In the genomic region with DNA sequence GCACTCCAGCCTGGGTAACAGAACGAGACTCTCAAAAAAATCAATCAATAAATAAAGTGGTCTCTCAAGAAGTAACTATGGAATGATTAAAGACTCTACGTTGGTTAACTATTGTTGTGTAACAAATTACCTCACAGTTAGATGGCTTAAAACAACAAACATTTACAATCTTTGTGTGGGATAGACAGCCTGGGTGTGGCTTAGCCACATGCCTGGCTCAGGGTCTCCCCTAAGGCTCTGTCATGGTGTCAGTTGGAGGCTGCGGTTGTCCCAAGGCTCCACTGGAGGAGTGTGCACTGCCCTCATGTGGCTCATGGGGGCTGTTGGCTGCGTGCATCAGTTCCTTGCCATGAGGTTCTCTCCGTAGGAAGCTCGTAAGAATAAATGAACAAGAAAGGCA, we compare ENCODE assay signal across 8 cellular contexts.
DNase-seq lines count a peak whose midpoint lies in the region; ATAC-seq and TF ChIP-seq lines count a peak whose summit lies in the region.

No MANE protein-coding gene starts in this region.

- no peaks in the 10 kb centered on the region for H3K4me1 Mint-ChIP-seq in activated CD8-positive, alpha-beta T cell treated with anti-CD3 and anti-CD28 coated beads for 36 hours (ENCODE audit: low read depth)
- no peaks in the 10 kb centered on the region for H3K4me1 Mint-ChIP-seq in activated CD8-positive, alpha-beta T cell treated with anti-CD3 and anti-CD28 coated beads, Interleukin-2, amount 10 ng/mL, durations not matched to agents 7 days and 5 days (ENCODE audit: low read depth)
- no peaks in the 10 kb centered on the region for H3K4me1 Mint-ChIP-seq in type B pancreatic cell (ENCODE audit: unreplicated experiment)

- TF ChIP-seq EP300 in ovary (IDR thresholded peaks at IDR 0.05) = no peak

- H3K4me3 ChIP-seq in heart right ventricle = no peak overlapping the region
- H3K4me3 ChIP-seq in ovary = no peak overlapping the region

- no peaks in the 10 kb centered on the region for H3K27me3 ChIP-seq in heart right ventricle
- no peaks in the 10 kb centered on the region for H3K27me3 ChIP-seq in ovary

- H3K4me3 Mint-ChIP-seq in activated CD8-positive, alpha-beta T cell treated with anti-CD3 and anti-CD28 coated beads for 36 hours = no peak overlapping the region
- no peak overlapping the region for H3K4me3 Mint-ChIP-seq in activated CD8-positive, alpha-beta T cell treated with anti-CD3 and anti-CD28 coated beads, Interleukin-2, amount 10 ng/mL, durations not matched to agents 7 days and 5 days
- H3K4me3 Mint-ChIP-seq in type B pancreatic cell = no peak overlapping the region

- intact Hi-C loops in activated CD8-positive, alpha-beta T cell treated with anti-CD3 and anti-CD28 coated beads for 36 hours (cut with micrococcal nuclease) = no loop called here
- intact Hi-C loops in heart right ventricle (cut with DNase I) (loop anchor here in 1 of 10 donors (10.0 kb wide), 1 partner anchor 176 kb away; no protein-coding TSS in a partner anchor), ovary (cut with DNase I) (no loop called here)

- POLR2A ChIA-PET in activated CD8-positive, alpha-beta T cell treated with anti-CD3 and anti-CD28 coated beads for 36 hours (lab: Charles Lee) = no interaction called here
- POLR2A ChIA-PET in activated CD8-positive, alpha-beta T cell treated with anti-CD3 and anti-CD28 coated beads, Interleukin-2, amount 10 ng/mL, durations not matched to agents 7 days and 5 days (lab: Charles Lee) = no interaction called here

- no peak for TF ChIP-seq CTCF in activated CD8-positive, alpha-beta T cell treated with anti-CD3 and anti-CD28 coated beads for 36 hours (IDR thresholded peaks at IDR 0.05)
- TF ChIP-seq CTCF in heart right ventricle (IDR thresholded peaks at IDR 0.05) = peak in 6 of 9 donors; percentile 18 to 39 (median 32)
- peak; percentile 62 for TF ChIP-seq CTCF in type B pancreatic cell (conservative IDR thresholded peaks at IDR 0.05)
- no peak for TF ChIP-seq CTCF in ovary (IDR thresholded peaks at IDR 0.05)

- no peak overlapping the region for H3K27ac Mint-ChIP-seq in activated CD8-positive, alpha-beta T cell treated with anti-CD3 and anti-CD28 coated beads for 36 hours
- no peak overlapping the region for H3K27ac Mint-ChIP-seq in activated CD8-positive, alpha-beta T cell treated with anti-CD3 and anti-CD28 coated beads, Interleukin-2, amount 10 ng/mL, durations not matched to agents 7 days and 5 days
- no peak overlapping the region for H3K27ac Mint-ChIP-seq in type B pancreatic cell

- no peak for ATAC-seq in activated CD8-positive, alpha-beta T cell treated with anti-CD3 and anti-CD28 coated beads for 36 hours
- no peak for ATAC-seq in activated CD8-positive, alpha-beta T cell treated with anti-CD3 and anti-CD28 coated beads, Interleukin-2, amount 10 ng/mL, durations not matched to agents 7 days and 5 days
- peak in 5 of 8 donors; percentile 35 to 65 (median 60) for ATAC-seq in heart right ventricle
- ATAC-seq in GM21515 (IDR thresholded peaks at IDR 0.05; ENCODE audit: unreplicated experiment) = no peak
- ATAC-seq in HG03159 (IDR thresholded peaks at IDR 0.05; ENCODE audit: unreplicated experiment) = no peak

- WGBS in heart right ventricle, 2 donors = 79 to 81% methylated on average over 6 of the region's 6 CpGs
- WGBS in ovary, 3 donors = 80 to 92% (median 87%) methylated on average over 6 of the region's 6 CpGs

- CTCF ChIA-PET in activated CD8-positive, alpha-beta T cell treated with anti-CD3 and anti-CD28 coated beads for 36 hours (lab: Charles Lee) = no interaction called here
- CTCF ChIA-PET in activated CD8-positive, alpha-beta T cell treated with anti-CD3 and anti-CD28 coated beads, Interleukin-2, amount 10 ng/mL, durations not matched to agents 7 days and 5 days (lab: Charles Lee) = no interaction called here

- H3K27ac ChIP-seq in heart right ventricle = no peak overlapping the region
- H3K27ac ChIP-seq in ovary = no peak overlapping the region

- no peaks in the 10 kb centered on the region for H3K36me3 Mint-ChIP-seq in activated CD8-positive, alpha-beta T cell treated with anti-CD3 and anti-CD28 coated beads for 36 hours (ENCODE audit: low read depth)
- no peaks in the 10 kb centered on the region for H3K36me3 Mint-ChIP-seq in activated CD8-positive, alpha-beta T cell treated with anti-CD3 and anti-CD28 coated beads, Interleukin-2, amount 10 ng/mL, durations not matched to agents 7 days and 5 days (ENCODE audit: low read depth)
- H3K36me3 Mint-ChIP-seq in type B pancreatic cell = no peaks in the 10 kb centered on the region

- H3K4me1 ChIP-seq in heart right ventricle (no peaks in the 10 kb centered on the region), ovary (ENCODE audit: insufficient read depth) (peaks cover 4% of the 10 kb centered on the region)

- no peak for TF ChIP-seq POLR2A in ovary (IDR thresholded peaks at IDR 0.05)

- H3K36me3 ChIP-seq in heart right ventricle = no peaks in the 10 kb centered on the region
- H3K36me3 ChIP-seq in ovary = no peaks in the 10 kb centered on the region

- H3K27me3 Mint-ChIP-seq in activated CD8-positive, alpha-beta T cell treated with anti-CD3 and anti-CD28 coated beads for 36 hours = no peaks in the 10 kb centered on the region
- H3K27me3 Mint-ChIP-seq in activated CD8-positive, alpha-beta T cell treated with anti-CD3 and anti-CD28 coated beads, Interleukin-2, amount 10 ng/mL, durations not matched to agents 7 days and 5 days (ENCODE audit: low read depth) = no peaks in the 10 kb centered on the region
- no peaks in the 10 kb centered on the region for H3K27me3 Mint-ChIP-seq in type B pancreatic cell

- DNase-seq in activated CD8-positive, alpha-beta T cell treated with anti-CD3 and anti-CD28 coated beads for 36 hours = peak; percentile 13
- no peak for DNase-seq in activated CD8-positive, alpha-beta T cell treated with anti-CD3 and anti-CD28 coated beads, Interleukin-2, amount 10 ng/mL, durations not matched to agents 7 days and 5 days
- DNase-seq in OCI-M1 (lab: John Stamatoyannopoulos, UW) (peak; percentile 50), heart right ventricle (no peak), type B pancreatic cell (ENCODE audit: extremely low spot score, unreplicated experiment) (no peak), ovary (no peak)

- no peaks in the 10 kb centered on the region for H3K9me3 Mint-ChIP-seq in activated CD8-positive, alpha-beta T cell treated with anti-CD3 and anti-CD28 coated beads for 36 hours
- no peaks in the 10 kb centered on the region for H3K9me3 Mint-ChIP-seq in activated CD8-positive, alpha-beta T cell treated with anti-CD3 and anti-CD28 coated beads, Interleukin-2, amount 10 ng/mL, durations not matched to agents 7 days and 5 days (ENCODE audit: insufficient read depth)
- no peaks in the 10 kb centered on the region for H3K9me3 Mint-ChIP-seq in type B pancreatic cell

- H3K9me3 ChIP-seq in heart right ventricle = no peaks in the 10 kb centered on the region
- H3K9me3 ChIP-seq in ovary = no peaks in the 10 kb centered on the region

Comparison
In these comparisons a context has a peak if more than half of its experiments do, and no peak if none do; other contexts are left out.
1. DNase-seq: peak in activated CD8-positive, alpha-beta T cell treated with anti-CD3 and anti-CD28 coated beads for 36 hours (single experiment) and OCI-M1 (single experiment); none in activated CD8-positive, alpha-beta T cell treated with anti-CD3 and anti-CD28 coated beads, Interleukin-2, amount 10 ng/mL, durations not matched to agents 7 days and 5 days (single experiment), heart right ventricle (0 of 2), type B pancreatic cell (single experiment) and ovary (0 of 5).
2. ATAC-seq: peak in heart right ventricle (5 of 8); none in activated CD8-positive, alpha-beta T cell treated with anti-CD3 and anti-CD28 coated beads for 36 hours (single experiment), activated CD8-positive, alpha-beta T cell treated with anti-CD3 and anti-CD28 coated beads, Interleukin-2, amount 10 ng/mL, durations not matched to agents 7 days and 5 days (single experiment), GM21515 (single experiment) and HG03159 (single experiment).
3. CTCF ChIP-seq: peak in heart right ventricle (6 of 9) and type B pancreatic cell (single experiment); none in activated CD8-positive, alpha-beta T cell treated with anti-CD3 and anti-CD28 coated beads for 36 hours (single experiment) and ovary (0 of 3).